ENCODE assay signal across 8 cellular contexts in genomic region chr19:54136864-54137113, GRCh38. TPM values are rescaled to one million over a fixed set of nuclear protein-coding genes. Genes with fewer than 3 reads are reported as not detected.
DNase-seq lines count a peak whose midpoint lies in the region; ATAC-seq, FAIRE-seq and TF ChIP-seq lines count a peak whose summit lies in the region.

No MANE protein-coding gene starts in this region.

- CTCF ChIA-PET in activated naive CD4-positive, alpha-beta T cell treated with anti-CD3 and anti-CD28 coated beads for 36 hours (lab: Charles Lee): interaction anchor here (0.6 to 1.7 kb wide), 5 partner anchors 21 to 165 kb away, joined by 3 to 4 read pairs (median 3); partner anchors contain the start of gene MBOAT7
- CTCF ChIA-PET in HepG2 (lab: Yijun Ruan, JAX; ENCODE audit: low intra/inter-chr PET ratio, low total read pairs): no interaction called here

- H3K27me3 ChIP-seq in HepG2 (ENCODE audit: control insufficient read depth in 1 of 2, insufficient read depth in 2 of 2, low read length in 2 of 2) (no peaks in the 10 kb centered on the region; a peak in 1 of 5 replicates), transverse colon (no peaks in the 10 kb centered on the region)

- TF ChIP-seq POLR2A in HepG2 (IDR thresholded peaks at IDR 0.05; ENCODE audit: insufficient read depth in 1 of 2, low read depth in 2 of 2, low read length in 2 of 2) (peak; percentile 93 to 96), transverse colon (IDR thresholded peaks at IDR 0.05) (peak; percentile 83)

- peak overlapping the region; percentile 89 for H3K27ac Mint-ChIP-seq in activated naive CD4-positive, alpha-beta T cell treated with anti-CD3 and anti-CD28 coated beads for 36 hours
- peak overlapping the region; percentile 74 for H3K27ac Mint-ChIP-seq in activated T-helper 2 cell treated with anti-CD3 and anti-CD28 coated beads, Interferon-gamma antibody, Interleukin-2, Interleukin-4, amounts not matched to agents 10 μg/mL and 5 μg/mL and 100 μg/mL, durations not matched to agents 14 hours and 24 hours and 36 hours

- ATAC-seq in HepG2: peak; percentile 80
- ATAC-seq in HG02852 (IDR thresholded peaks at IDR 0.05; ENCODE audit: unreplicated experiment): no peak

- 0% methylated on average over 11 of the region's 11 CpGs for WGBS in HepG2 (ENCODE audit: low lambda C conversion rate)
- WGBS in transverse colon (ENCODE audit: low coverage in 1 of 2), 2 donors: 0% methylated on average over 11 of the region's 11 CpGs; no CpG with 5 or more reads in 1 of the 2 donors

- H3K79me2 ChIP-seq in HepG2 (ENCODE audit: insufficient read depth, low read length): peaks cover 34% of the 10 kb centered on the region

- H3K4me1 Mint-ChIP-seq in activated naive CD4-positive, alpha-beta T cell treated with anti-CD3 and anti-CD28 coated beads for 36 hours (ENCODE audit: low read depth): peaks cover 35% of the 10 kb centered on the region
- H3K4me1 Mint-ChIP-seq in activated T-helper 2 cell treated with anti-CD3 and anti-CD28 coated beads, Interferon-gamma antibody, Interleukin-2, Interleukin-4, amounts not matched to agents 10 μg/mL and 5 μg/mL and 100 μg/mL, durations not matched to agents 14 hours and 24 hours and 36 hours (ENCODE audit: low read depth): peaks cover 29% of the 10 kb centered on the region

- DNase-seq in activated naive CD4-positive, alpha-beta T cell treated with anti-CD3 and anti-CD28 coated beads for 36 hours: no peak
- no peak for DNase-seq in activated naive CD4-positive, alpha-beta T cell treated with Interleukin-2 at 50 U/mL for 16 hours
- no peak for DNase-seq in activated T-helper 2 cell treated with anti-CD3 and anti-CD28 coated beads, Interferon-gamma antibody, Interleukin-2, Interleukin-4, amounts not matched to agents 10 μg/mL and 5 μg/mL and 100 μg/mL, durations not matched to agents 14 hours and 24 hours and 36 hours (ENCODE audit: low spot score)
- DNase-seq in HepG2 (ENCODE audit: low spot score) (no peak), transverse colon (no peak), SW 1271 (lab: John Stamatoyannopoulos, UW) (no peak), T-helper 9 cell (no peak)

- peak overlapping the region; percentile 72 for H2AFZ ChIP-seq in HepG2 (ENCODE audit: low read length)

- peaks cover 8% of the 10 kb centered on the region; the same call in 1 of the 2 replicates for H4K20me1 ChIP-seq in HepG2 (ENCODE audit: insufficient read depth, low read length)

- peak overlapping the region; percentile 75 for H3K9ac ChIP-seq in HepG2 (ENCODE audit: insufficient read depth, low read depth, low read length)

- H3K36me3 ChIP-seq in HepG2 (replicated peaks in 1 of 2; ENCODE audit: control insufficient read depth in 1 of 2, insufficient read depth in 2 of 2, low read length in 2 of 2): peaks cover 12 to 22% of the 10 kb centered on the region in 2 experiments
- no peaks in the 10 kb centered on the region for H3K36me3 ChIP-seq in transverse colon

- H3K4me1 ChIP-seq in HepG2 (ENCODE audit: insufficient read depth, low read length) (peaks cover 42% of the 10 kb centered on the region), transverse colon (peaks cover 17 to 42% (median 31%) of the 10 kb centered on the region in 4 donors)

- no TSS peak for BruUV-seq in HepG2 (replicated peaks; lab: Mats Ljungman, UMichigan)

- H3K27ac ChIP-seq in HepG2 (ENCODE audit: extremely low read length, insufficient read depth, low read length): peak overlapping the region; percentile 57
- H3K27ac ChIP-seq in transverse colon: peak overlapping the region; percentile 69 to 78 (median 74)

- no peaks in the 10 kb centered on the region for H3K9me3 Mint-ChIP-seq in activated naive CD4-positive, alpha-beta T cell treated with anti-CD3 and anti-CD28 coated beads for 36 hours
- H3K9me3 Mint-ChIP-seq in activated T-helper 2 cell treated with anti-CD3 and anti-CD28 coated beads, Interferon-gamma antibody, Interleukin-2, Interleukin-4, amounts not matched to agents 10 μg/mL and 5 μg/mL and 100 μg/mL, durations not matched to agents 14 hours and 24 hours and 36 hours: no peaks in the 10 kb centered on the region

- TF ChIP-seq RAD21 in HepG2 (CRISPR knock-in tag; IDR thresholded peaks at IDR 0.05): no peak; the same call in 1 of the 2 replicates

- peak overlapping the region; percentile 94 for H3K4me2 ChIP-seq in HepG2 (ENCODE audit: low read depth, low read length)

- intact Hi-C loops in activated naive CD4-positive, alpha-beta T cell treated with anti-CD3 and anti-CD28 coated beads for 36 hours (cut with micrococcal nuclease): loop anchor here (1.0 to 10.0 kb wide), 9 partner anchors 21 to 1271 kb away; partner anchors contain the start of genes LENG1, LENG8, MYADM and NDUFA3
- intact Hi-C loops in activated T-helper 2 cell treated with anti-CD3 and anti-CD28 coated beads, Interferon-gamma antibody, Interleukin-2, Interleukin-4, amounts not matched to agents 10 μg/mL and 5 μg/mL and 100 μg/mL, durations not matched to agents 14 hours and 24 hours and 36 hours (cut with micrococcal nuclease): loop anchor here (1.0 kb wide), 5 partner anchors 21 to 242 kb away; partner anchors contain the start of genes LENG1, NDUFA3, PRPF31 and TFPT
- intact Hi-C loops in HepG2 (cut with micrococcal nuclease; ENCODE audit: unreplicated experiment): loop anchor here (5.0 kb wide), 1 partner anchor 66 kb away; the partner anchor contains the start of gene RPS9
- intact Hi-C loops in transverse colon (cut with DNase I; ENCODE audit: low total_unique reads): no loop called here

- H3K9me3 ChIP-seq in HepG2 (ENCODE audit: low read length) (peaks cover 5% of the 10 kb centered on the region), transverse colon (no peaks in the 10 kb centered on the region)

- TF ChIP-seq CTCF in HepG2 (CRISPR knock-in tag; IDR thresholded peaks at IDR 0.05) (0 out of 2 replicates have a peak, but pooled peaks have one; percentile 8), transverse colon (IDR thresholded peaks at IDR 0.05) (no peak)

- H3K4me3 Mint-ChIP-seq in activated naive CD4-positive, alpha-beta T cell treated with anti-CD3 and anti-CD28 coated beads for 36 hours: peak overlapping the region; percentile 83
- peak overlapping the region; percentile 86 for H3K4me3 Mint-ChIP-seq in activated T-helper 2 cell treated with anti-CD3 and anti-CD28 coated beads, Interferon-gamma antibody, Interleukin-2, Interleukin-4, amounts not matched to agents 10 μg/mL and 5 μg/mL and 100 μg/mL, durations not matched to agents 14 hours and 24 hours and 36 hours (ENCODE audit: low read depth)

- FAIRE-seq in HepG2 (lab: Jason Lieb, UNC): no peak

- H3K4me3 ChIP-seq in HepG2 (replicated peaks in 1 of 3; ENCODE audit: insufficient read depth in 1 of 3, low read depth in 2 of 3, low read length in 3 of 3) (peak overlapping the region; percentile 62 to 81 (median 70)), transverse colon (peak overlapping the region; percentile 1 to 56 (median 38))

- peaks cover 3% of the 10 kb centered on the region for H3K36me3 Mint-ChIP-seq in activated naive CD4-positive, alpha-beta T cell treated with anti-CD3 and anti-CD28 coated beads for 36 hours (ENCODE audit: low read depth)
- peaks cover 24% of the 10 kb centered on the region for H3K36me3 Mint-ChIP-seq in activated T-helper 2 cell treated with anti-CD3 and anti-CD28 coated beads, Interferon-gamma antibody, Interleukin-2, Interleukin-4, amounts not matched to agents 10 μg/mL and 5 μg/mL and 100 μg/mL, durations not matched to agents 14 hours and 24 hours and 36 hours (ENCODE audit: low read depth)

- no peaks in the 10 kb centered on the region for H3K27me3 Mint-ChIP-seq in activated naive CD4-positive, alpha-beta T cell treated with anti-CD3 and anti-CD28 coated beads for 36 hours (ENCODE audit: low read depth)
- no peaks in the 10 kb centered on the region for H3K27me3 Mint-ChIP-seq in activated T-helper 2 cell treated with anti-CD3 and anti-CD28 coated beads, Interferon-gamma antibody, Interleukin-2, Interleukin-4, amounts not matched to agents 10 μg/mL and 5 μg/mL and 100 μg/mL, durations not matched to agents 14 hours and 24 hours and 36 hours (ENCODE audit: low read depth)

- TF ChIP-seq EP300 in HepG2 (IDR thresholded peaks at IDR 0.05; ENCODE audit: low read depth in 2 of 2, low read length in 2 of 2): no peak
- TF ChIP-seq EP300 in HepG2 (CRISPR knock-in tag; IDR thresholded peaks at IDR 0.05; ENCODE audit: borderline replicate concordance): no peak
- TF ChIP-seq EP300 in transverse colon (IDR thresholded peaks at IDR 0.05; ENCODE audit: low read depth): no peak

- POLR2A ChIA-PET in HepG2 (lab: Yijun Ruan, JAX): interaction anchor here (0.7 to 2.8 kb wide), 27 partner anchors 10 to 978 kb away, joined by 3 to 73 read pairs (median 5); partner anchors contain the start of genes LENG1, LENG8, LENG9 and MBOAT7

- in situ Hi-C loops in HepG2 (cut with HindIII; ENCODE audit: extremely low pct_ligation_motif_present, low pct_unique_long_range_greater_than_20kb) (no loop called here), transverse colon (cut with MboI; ENCODE audit: low pct_ligation_motif_present in 1 of 4, low pct_unique_long_range_greater_than_20kb in 1 of 4, low sequenced_read_pairs in 3 of 4) (no loop called here)

RNA-seq across cellular contexts. Expression of gene CNOT3, which starts 0.8 kb away (rescaled TPM):
- 10 to 100 TPM; 50.4 to 58.3 TPM for total RNA-seq in activated naive CD4-positive, alpha-beta T cell treated with anti-CD3 and anti-CD28 coated beads for 36 hours
- total RNA-seq in activated T-helper 2 cell treated with anti-CD3 and anti-CD28 coated beads, Interferon-gamma antibody, Interleukin-2, Interleukin-4, amounts not matched to agents 10 μg/mL and 5 μg/mL and 100 μg/mL, durations not matched to agents 14 hours and 24 hours and 36 hours: 61.6 and 67.5 TPM in 2 replicates
- total RNA-seq in HepG2 (2016; rRNA removed; fragmentation: Illumina TruSeq; extraction: Trizol): 5.8 and 7.6 TPM in 2 replicates
- total RNA-seq in HepG2 (2016; cell fraction: cytosol; rRNA removed; fragmentation: Illumina TruSeq; extraction: Trizol; ENCODE audit: low read depth): 4.0 and 5.5 TPM in 2 replicates
- total RNA-seq in HepG2 (2016; cell fraction: insoluble cytoplasmic fraction; rRNA removed; fragmentation: Illumina TruSeq; extraction: Trizol): 6.1 and 8.1 TPM in 2 replicates
- total RNA-seq in HepG2 (2016; cell fraction: membrane; rRNA removed; fragmentation: Illumina TruSeq; extraction: Trizol): 11.8 and 13.1 TPM in 2 replicates
- 11.3 and 13.6 TPM in 2 replicates for total RNA-seq in HepG2 (2016; cell fraction: nucleus; rRNA removed; fragmentation: Illumina TruSeq; extraction: Trizol)
- polyA plus RNA-seq in HepG2 (2011; rRNA removed): 4.3 and 4.9 TPM in 2 replicates
- 4.0 and 4.5 TPM in 2 replicates for polyA plus RNA-seq in HepG2 (2011; cell fraction: cytosol; rRNA removed)
- 21.1 and 21.5 TPM in 2 replicates for polyA plus RNA-seq in HepG2 (2011; cell fraction: nucleus; rRNA removed)
- polyA plus RNA-seq in HepG2 (2012): 18.8 and 22.7 TPM in 2 replicates
- polyA plus RNA-seq in HepG2 (2016; cell fraction: cytosol; fragmentation: Illumina TruSeq; extraction: Trizol; ENCODE audit: low read depth): 7.9 TPM in 2 replicates
- 25.5 and 38.4 TPM in 2 replicates for polyA plus RNA-seq in HepG2 (2016; cell fraction: insoluble cytoplasmic fraction; fragmentation: Illumina TruSeq; extraction: Trizol; ENCODE audit: low read depth)
- 11.9 and 12.9 TPM in 2 replicates for polyA plus RNA-seq in HepG2 (2016; cell fraction: membrane; fragmentation: Illumina TruSeq; extraction: Trizol; ENCODE audit: low read depth)
- polyA plus RNA-seq in HepG2 (2016; cell fraction: nucleus; fragmentation: Illumina TruSeq; extraction: Trizol; ENCODE audit: insufficient read depth, low read depth): 58.2 and 71.4 TPM in 2 replicates
- polyA minus RNA-seq in HepG2 (2011; rRNA and poly(A)+ RNA removed; ENCODE audit: low replicate concordance): 6.7 and 8.6 TPM in 2 replicates
- polyA minus RNA-seq in HepG2 (2011; cell fraction: cytosol; rRNA and poly(A)+ RNA removed): 13.1 and 16.9 TPM in 2 replicates
- polyA minus RNA-seq in HepG2 (2011; cell fraction: nucleus; rRNA and poly(A)+ RNA removed): 7.5 and 10.3 TPM in 2 replicates
- 10 to 100 TPM; 28.1 to 85.7 (median 32.1) TPM for total RNA-seq in transverse colon

RNA-seq across cellular contexts. Expression of gene PRPF31, which starts 21.2 kb away (rescaled TPM):
- 10 to 100 TPM; 67.5 to 71.8 TPM for total RNA-seq in activated naive CD4-positive, alpha-beta T cell treated with anti-CD3 and anti-CD28 coated beads for 36 hours
- total RNA-seq in activated T-helper 2 cell treated with anti-CD3 and anti-CD28 coated beads, Interferon-gamma antibody, Interleukin-2, Interleukin-4, amounts not matched to agents 10 μg/mL and 5 μg/mL and 100 μg/mL, durations not matched to agents 14 hours and 24 hours and 36 hours: 90.6 and 94.2 TPM in 2 replicates
- 63.8 and 68.9 TPM in 2 replicates for total RNA-seq in HepG2 (2016; rRNA removed; fragmentation: Illumina TruSeq; extraction: Trizol)
- total RNA-seq in HepG2 (2016; cell fraction: cytosol; rRNA removed; fragmentation: Illumina TruSeq; extraction: Trizol; ENCODE audit: low read depth): 9.6 and 11.5 TPM in 2 replicates
- total RNA-seq in HepG2 (2016; cell fraction: insoluble cytoplasmic fraction; rRNA removed; fragmentation: Illumina TruSeq; extraction: Trizol): 62.0 and 64.7 TPM in 2 replicates
- total RNA-seq in HepG2 (2016; cell fraction: membrane; rRNA removed; fragmentation: Illumina TruSeq; extraction: Trizol): 23.1 and 26.5 TPM in 2 replicates
- 30.4 and 33.1 TPM in 2 replicates for total RNA-seq in HepG2 (2016; cell fraction: nucleus; rRNA removed; fragmentation: Illumina TruSeq; extraction: Trizol)
- 23.8 and 29.5 TPM in 2 replicates for polyA plus RNA-seq in HepG2 (2011; rRNA removed)
- polyA plus RNA-seq in HepG2 (2011; cell fraction: cytosol; rRNA removed): 25.5 and 31.8 TPM in 2 replicates
- 65.6 and 76.0 TPM in 2 replicates for polyA plus RNA-seq in HepG2 (2011; cell fraction: nucleus; rRNA removed)
- 31.9 and 33.4 TPM in 2 replicates for polyA plus RNA-seq in HepG2 (2012)
- 8.8 and 9.7 TPM in 2 replicates for polyA plus RNA-seq in HepG2 (2016; cell fraction: cytosol; fragmentation: Illumina TruSeq; extraction: Trizol; ENCODE audit: low read depth)
- polyA plus RNA-seq in HepG2 (2016; cell fraction: insoluble cytoplasmic fraction; fragmentation: Illumina TruSeq; extraction: Trizol; ENCODE audit: low read depth): 66.2 and 72.8 TPM in 2 replicates
- polyA plus RNA-seq in HepG2 (2016; cell fraction: membrane; fragmentation: Illumina TruSeq; extraction: Trizol; ENCODE audit: low read depth): 15.4 and 16.9 TPM in 2 replicates
- 56.8 and 57.4 TPM in 2 replicates for polyA plus RNA-seq in HepG2 (2016; cell fraction: nucleus; fragmentation: Illumina TruSeq; extraction: Trizol; ENCODE audit: insufficient read depth, low read depth)
- 21.6 and 22.6 TPM in 2 replicates for polyA minus RNA-seq in HepG2 (2011; rRNA and poly(A)+ RNA removed; ENCODE audit: low replicate concordance)
- polyA minus RNA-seq in HepG2 (2011; cell fraction: cytosol; rRNA and poly(A)+ RNA removed): 10.0 and 12.8 TPM in 2 replicates
- polyA minus RNA-seq in HepG2 (2011; cell fraction: nucleus; rRNA and poly(A)+ RNA removed): 14.3 and 15.6 TPM in 2 replicates
- 10 to 100 TPM; 24.7 to 50.5 (median 34.9) TPM for total RNA-seq in transverse colon

RNA-seq across cellular contexts. Expression of gene TFPT, which starts 21.3 kb away (rescaled TPM):
- 10 to 100 TPM; 17.0 to 17.3 TPM for total RNA-seq in activated naive CD4-positive, alpha-beta T cell treated with anti-CD3 and anti-CD28 coated beads for 36 hours
- total RNA-seq in activated T-helper 2 cell treated with anti-CD3 and anti-CD28 coated beads, Interferon-gamma antibody, Interleukin-2, Interleukin-4, amounts not matched to agents 10 μg/mL and 5 μg/mL and 100 μg/mL, durations not matched to agents 14 hours and 24 hours and 36 hours: 29.3 TPM in 2 replicates
- total RNA-seq in HepG2 (2016; rRNA removed; fragmentation: Illumina TruSeq; extraction: Trizol) (10.7 and 13.5 TPM in 2 replicates), transverse colon (10 to 100 TPM in 3 of 4 donors, 1 to 10 TPM in 1; 9.8 to 25.8 (median 14.0) TPM)
- 2.1 and 3.1 TPM in 2 replicates for total RNA-seq in HepG2 (2016; cell fraction: cytosol; rRNA removed; fragmentation: Illumina TruSeq; extraction: Trizol; ENCODE audit: low read depth)
- total RNA-seq in HepG2 (2016; cell fraction: insoluble cytoplasmic fraction; rRNA removed; fragmentation: Illumina TruSeq; extraction: Trizol): 11.6 and 13.6 TPM in 2 replicates
- 3.8 and 5.2 TPM in 2 replicates for total RNA-seq in HepG2 (2016; cell fraction: membrane; rRNA removed; fragmentation: Illumina TruSeq; extraction: Trizol)
- total RNA-seq in HepG2 (2016; cell fraction: nucleus; rRNA removed; fragmentation: Illumina TruSeq; extraction: Trizol): 3.8 and 4.7 TPM in 2 replicates
- 8.4 and 8.6 TPM in 2 replicates for polyA plus RNA-seq in HepG2 (2011; rRNA removed)
- polyA plus RNA-seq in HepG2 (2011; cell fraction: cytosol; rRNA removed): 9.4 and 11.7 TPM in 2 replicates
- 5.1 and 6.7 TPM in 2 replicates for polyA plus RNA-seq in HepG2 (2011; cell fraction: nucleus; rRNA removed)
- 7.3 and 8.0 TPM in 2 replicates for polyA plus RNA-seq in HepG2 (2012)
- polyA plus RNA-seq in HepG2 (2016; cell fraction: cytosol; fragmentation: Illumina TruSeq; extraction: Trizol; ENCODE audit: low read depth): 3.5 and 3.7 TPM in 2 replicates
- polyA plus RNA-seq in HepG2 (2016; cell fraction: insoluble cytoplasmic fraction; fragmentation: Illumina TruSeq; extraction: Trizol; ENCODE audit: low read depth): 15.5 and 17.3 TPM in 2 replicates
- polyA plus RNA-seq in HepG2 (2016; cell fraction: membrane; fragmentation: Illumina TruSeq; extraction: Trizol; ENCODE audit: low read depth): 4.2 and 4.3 TPM in 2 replicates
- polyA plus RNA-seq in HepG2 (2016; cell fraction: nucleus; fragmentation: Illumina TruSeq; extraction: Trizol; ENCODE audit: insufficient read depth, low read depth): 11.7 and 12.0 TPM in 2 replicates
- polyA minus RNA-seq in HepG2 (2011; rRNA and poly(A)+ RNA removed; ENCODE audit: low replicate concordance): 3.3 and 3.6 TPM in 2 replicates
- polyA minus RNA-seq in HepG2 (2011; cell fraction: cytosol; rRNA and poly(A)+ RNA removed): 2.1 and 3.3 TPM in 2 replicates
- 2.2 and 2.3 TPM in 2 replicates for polyA minus RNA-seq in HepG2 (2011; cell fraction: nucleus; rRNA and poly(A)+ RNA removed)

RNA-seq across cellular contexts. Expression of gene LENG1, which starts 22.7 kb away (rescaled TPM):
- 1 to 10 TPM; 4.7 to 5.6 TPM for total RNA-seq in activated naive CD4-positive, alpha-beta T cell treated with anti-CD3 and anti-CD28 coated beads for 36 hours
- 4.0 and 5.1 TPM in 2 replicates for total RNA-seq in activated T-helper 2 cell treated with anti-CD3 and anti-CD28 coated beads, Interferon-gamma antibody, Interleukin-2, Interleukin-4, amounts not matched to agents 10 μg/mL and 5 μg/mL and 100 μg/mL, durations not matched to agents 14 hours and 24 hours and 36 hours
- total RNA-seq in HepG2 (2016; rRNA removed; fragmentation: Illumina TruSeq; extraction: Trizol) (3.8 and 4.0 TPM in 2 replicates), transverse colon (10 to 100 TPM in 1 of 4 donors, 1 to 10 TPM in 3; 3.4 to 11.1 (median 5.8) TPM)
- 1.9 and 2.2 TPM in 2 replicates for total RNA-seq in HepG2 (2016; cell fraction: cytosol; rRNA removed; fragmentation: Illumina TruSeq; extraction: Trizol; ENCODE audit: low read depth)
- 4.3 and 4.8 TPM in 2 replicates for total RNA-seq in HepG2 (2016; cell fraction: insoluble cytoplasmic fraction; rRNA removed; fragmentation: Illumina TruSeq; extraction: Trizol)
- total RNA-seq in HepG2 (2016; cell fraction: membrane; rRNA removed; fragmentation: Illumina TruSeq; extraction: Trizol): 1.6 and 1.8 TPM in 2 replicates
- total RNA-seq in HepG2 (2016; cell fraction: nucleus; rRNA removed; fragmentation: Illumina TruSeq; extraction: Trizol): 2.2 and 2.7 TPM in 2 replicates
- 1.8 and 2.0 TPM in 2 replicates for polyA plus RNA-seq in HepG2 (2011; rRNA removed)
- polyA plus RNA-seq in HepG2 (2011; cell fraction: cytosol; rRNA removed): 2.1 and 2.4 TPM in 2 replicates
- polyA plus RNA-seq in HepG2 (2011; cell fraction: nucleus; rRNA removed): 1.8 and 2.0 TPM in 2 replicates
- polyA plus RNA-seq in HepG2 (2012): 2.6 TPM in 2 replicates
- polyA plus RNA-seq in HepG2 (2016; cell fraction: cytosol; fragmentation: Illumina TruSeq; extraction: Trizol; ENCODE audit: low read depth): 1.6 TPM in 2 replicates
- 4.4 and 4.9 TPM in 2 replicates for polyA plus RNA-seq in HepG2 (2016; cell fraction: insoluble cytoplasmic fraction; fragmentation: Illumina TruSeq; extraction: Trizol; ENCODE audit: low read depth)
- 1.0 TPM in 2 replicates for polyA plus RNA-seq in HepG2 (2016; cell fraction: membrane; fragmentation: Illumina TruSeq; extraction: Trizol; ENCODE audit: low read depth)
- polyA plus RNA-seq in HepG2 (2016; cell fraction: nucleus; fragmentation: Illumina TruSeq; extraction: Trizol; ENCODE audit: insufficient read depth, low read depth): 2.7 and 3.1 TPM in 2 replicates
- 0.40 and 0.48 TPM in 2 replicates for polyA minus RNA-seq in HepG2 (2011; rRNA and poly(A)+ RNA removed; ENCODE audit: low replicate concordance)
- 0.79 and 1.1 TPM in 2 replicates for polyA minus RNA-seq in HepG2 (2011; cell fraction: cytosol; rRNA and poly(A)+ RNA removed)
- polyA minus RNA-seq in HepG2 (2011; cell fraction: nucleus; rRNA and poly(A)+ RNA removed): 1.7 and 1.9 TPM in 2 replicates

RNA-seq across cellular contexts. Expression of gene NDUFA3, which starts 34.1 kb away (rescaled TPM):
- 100 to 1,000 TPM; 110 to 120 TPM for total RNA-seq in activated naive CD4-positive, alpha-beta T cell treated with anti-CD3 and anti-CD28 coated beads for 36 hours
- total RNA-seq in activated T-helper 2 cell treated with anti-CD3 and anti-CD28 coated beads, Interferon-gamma antibody, Interleukin-2, Interleukin-4, amounts not matched to agents 10 μg/mL and 5 μg/mL and 100 μg/mL, durations not matched to agents 14 hours and 24 hours and 36 hours: 105 and 115 TPM in 2 replicates
- total RNA-seq in HepG2 (2016; rRNA removed; fragmentation: Illumina TruSeq; extraction: Trizol) (70.9 and 75.4 TPM in 2 replicates), transverse colon (100 to 1,000 TPM in 2 of 4 donors, 10 to 100 TPM in 2; 25.4 to 316 (median 97.3) TPM)
- total RNA-seq in HepG2 (2016; cell fraction: cytosol; rRNA removed; fragmentation: Illumina TruSeq; extraction: Trizol; ENCODE audit: low read depth): 28.0 and 34.7 TPM in 2 replicates
- 76.1 and 76.5 TPM in 2 replicates for total RNA-seq in HepG2 (2016; cell fraction: insoluble cytoplasmic fraction; rRNA removed; fragmentation: Illumina TruSeq; extraction: Trizol)
- 32.4 and 38.6 TPM in 2 replicates for total RNA-seq in HepG2 (2016; cell fraction: membrane; rRNA removed; fragmentation: Illumina TruSeq; extraction: Trizol)
- 32.8 and 36.1 TPM in 2 replicates for total RNA-seq in HepG2 (2016; cell fraction: nucleus; rRNA removed; fragmentation: Illumina TruSeq; extraction: Trizol)
- 31.6 and 33.7 TPM in 2 replicates for polyA plus RNA-seq in HepG2 (2011; rRNA removed)
- 16.0 and 27.3 TPM in 2 replicates for polyA plus RNA-seq in HepG2 (2011; cell fraction: cytosol; rRNA removed)
- polyA plus RNA-seq in HepG2 (2011; cell fraction: nucleus; rRNA removed): 21.7 and 22.3 TPM in 2 replicates
- 56.1 and 94.7 TPM in 2 replicates for polyA plus RNA-seq in HepG2 (2012)
- 47.0 and 57.3 TPM in 2 replicates for polyA plus RNA-seq in HepG2 (2016; cell fraction: cytosol; fragmentation: Illumina TruSeq; extraction: Trizol; ENCODE audit: low read depth)
- 111 and 122 TPM in 2 replicates for polyA plus RNA-seq in HepG2 (2016; cell fraction: insoluble cytoplasmic fraction; fragmentation: Illumina TruSeq; extraction: Trizol; ENCODE audit: low read depth)
- polyA plus RNA-seq in HepG2 (2016; cell fraction: membrane; fragmentation: Illumina TruSeq; extraction: Trizol; ENCODE audit: low read depth): 67.6 and 69.0 TPM in 2 replicates
- 103 and 106 TPM in 2 replicates for polyA plus RNA-seq in HepG2 (2016; cell fraction: nucleus; fragmentation: Illumina TruSeq; extraction: Trizol; ENCODE audit: insufficient read depth, low read depth)
- polyA minus RNA-seq in HepG2 (2011; rRNA and poly(A)+ RNA removed; ENCODE audit: low replicate concordance): 110 and 140 TPM in 2 replicates
- 56.2 and 82.0 TPM in 2 replicates for polyA minus RNA-seq in HepG2 (2011; cell fraction: cytosol; rRNA and poly(A)+ RNA removed)
- 11.6 and 16.7 TPM in 2 replicates for polyA minus RNA-seq in HepG2 (2011; cell fraction: nucleus; rRNA and poly(A)+ RNA removed)
